Comparison of ENCODE assay signal across 19 cellular contexts in the genomic region with DNA sequence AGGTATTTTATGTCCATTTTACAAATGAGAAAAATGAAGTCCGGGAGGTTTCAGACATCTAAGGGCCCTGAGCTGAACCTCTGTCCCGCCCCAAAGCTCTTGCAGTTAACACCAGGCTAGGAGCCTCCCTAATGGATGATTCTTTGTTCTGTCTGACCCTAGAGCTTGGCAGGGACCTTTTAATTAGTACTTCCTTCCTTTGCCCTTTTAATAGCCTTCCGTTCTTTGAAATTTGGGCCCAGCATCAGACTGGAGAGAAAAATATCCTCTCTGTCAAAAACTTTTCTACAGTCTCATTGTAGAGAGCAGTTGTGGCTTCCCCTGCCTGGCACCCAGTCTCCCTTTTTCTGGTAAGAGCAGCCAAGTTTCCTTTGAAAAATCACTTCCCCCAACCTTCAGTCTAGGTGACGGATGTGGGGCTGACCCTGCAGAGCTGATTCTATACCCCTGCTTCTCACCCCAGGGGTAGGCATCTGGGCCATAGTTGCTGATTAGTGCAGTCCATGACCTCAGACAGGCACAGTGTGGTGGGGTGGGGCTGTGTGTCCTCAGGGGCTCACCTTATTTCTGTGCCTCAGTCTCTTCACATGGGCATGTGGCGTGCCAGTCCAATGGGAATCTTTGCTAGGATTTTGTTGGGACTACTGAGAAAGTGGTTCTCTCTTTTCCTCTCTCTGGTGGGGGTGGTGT.
DNase-seq lines count a peak whose midpoint lies in the region; ATAC-seq, FAIRE-seq and TF ChIP-seq lines count a peak whose summit lies in the region.
"Had no signal": no experiment of that assay in that cellular context is flagged by ENCODE, and none has a peak within 500 bp of the region (broad histone marks: within the 10 kb centered on the region; RNA-seq: fewer than 3 reads in every experiment).

No MANE protein-coding gene starts in this region.

- 77% methylated on average over 5 of the region's 5 CpGs for WGBS in liver
- 34% methylated on average over 4 of the region's 5 CpGs for WGBS in HepG2 (ENCODE audit: low lambda C conversion rate)
- WGBS in sigmoid colon, 2 donors, result 65 to 83% methylated on average over 5 of the region's 5 CpGs
- 71 to 76% methylated on average over 2 to 4 of the region's 5 CpGs for WGBS in gastroesophageal sphincter (ENCODE audit: low coverage in 1 of 2), 2 donors

- H3K4me3 ChIP-seq in liver (ENCODE audit: low read depth in 1 of 3, low read length in 3 of 3) (no peak overlapping the region), HepG2 (replicated peaks in 1 of 3; ENCODE audit: insufficient read depth in 1 of 3, low read depth in 2 of 3, low read length in 3 of 3) (no peak overlapping the region), BE2C (ENCODE audit: low read depth, low read length) (no peak overlapping the region), sigmoid colon (no peak overlapping the region), gastroesophageal sphincter (no peak overlapping the region)
- H3K4me3 ChIP-seq: HAP-1, SJSA1 had no signal

- H3K4me1 Mint-ChIP-seq in neural crest cell, result peaks cover 66% of the 10 kb centered on the region

- no peaks in the 10 kb centered on the region for H3K36me3 Mint-ChIP-seq in neural crest cell (ENCODE audit: low read depth)
- H3K36me3 Mint-ChIP-seq: CD8-positive, alpha-beta memory T cell had no signal

- no peak overlapping the region for H3K4me2 ChIP-seq in HepG2 (ENCODE audit: low read depth, low read length)

- TF ChIP-seq CTCF in liver (IDR thresholded peaks at IDR 0.05; ENCODE audit: low read depth, low read length, missing input control) (no peak), HepG2 (CRISPR knock-in tag; IDR thresholded peaks at IDR 0.05) (no peak), neural crest cell (conservative IDR thresholded peaks at IDR 0.05) (no peak), BE2C (IDR thresholded peaks at IDR 0.05; ENCODE audit: low read depth, low read length) (no peak), sigmoid colon (IDR thresholded peaks at IDR 0.05) (no peak), gastroesophageal sphincter (IDR thresholded peaks at IDR 0.05) (no peak)

- in situ Hi-C loops in HepG2 (cut with HindIII; ENCODE audit: extremely low pct_ligation_motif_present, low pct_unique_long_range_greater_than_20kb), result no loop called here

- H3K9me3 ChIP-seq in liver (ENCODE audit: control insufficient read depth in 4 of 4, low read length in 3 of 4) (no peaks in the 10 kb centered on the region), HepG2 (ENCODE audit: low read length) (no peaks in the 10 kb centered on the region), BE2C (no peaks in the 10 kb centered on the region), sigmoid colon (no peaks in the 10 kb centered on the region), gastroesophageal sphincter (no peaks in the 10 kb centered on the region)
- H3K9me3 ChIP-seq: HAP-1, SJSA1 had no signal

- CTCF ChIA-PET in HepG2 (lab: Yijun Ruan, JAX; ENCODE audit: low intra/inter-chr PET ratio, low total read pairs), result no interaction called here

- H3K27ac ChIP-seq in liver (ENCODE audit: low read depth in 1 of 2, low read length in 2 of 2) (no peak overlapping the region), HepG2 (ENCODE audit: extremely low read length, insufficient read depth, low read length) (no peak overlapping the region), sigmoid colon (no peak overlapping the region), gastroesophageal sphincter (no peak overlapping the region)
- H3K27ac ChIP-seq: HL-60, SJSA1 had no signal

- no peaks in the 10 kb centered on the region for H3K79me2 ChIP-seq in HepG2 (ENCODE audit: insufficient read depth, low read length)

- H4K20me1 ChIP-seq in HepG2 (ENCODE audit: insufficient read depth, low read length), result no peaks in the 10 kb centered on the region

- POLR2A ChIA-PET in HepG2 (lab: Yijun Ruan, JAX), result no interaction called here

- no peaks in the 10 kb centered on the region for H3K27me3 Mint-ChIP-seq in neural crest cell (ENCODE audit: low read depth)

- H3K4me3 Mint-ChIP-seq in neural crest cell, result peak overlapping the region; percentile 11
- H3K4me3 Mint-ChIP-seq: CD8-positive, alpha-beta memory T cell had no signal

- TF ChIP-seq RAD21 in liver (IDR thresholded peaks at IDR 0.05), result no peak
- no peak for TF ChIP-seq RAD21 in HepG2 (CRISPR knock-in tag; IDR thresholded peaks at IDR 0.05)

- no peak for TF ChIP-seq EP300 in HepG2 (IDR thresholded peaks at IDR 0.05; ENCODE audit: low read depth in 2 of 2, low read length in 2 of 2)
- no peak for TF ChIP-seq EP300 in HepG2 (CRISPR knock-in tag; IDR thresholded peaks at IDR 0.05; ENCODE audit: borderline replicate concordance)
- TF ChIP-seq EP300 in sigmoid colon (IDR thresholded peaks at IDR 0.05), result no peak
- no peak for TF ChIP-seq EP300 in gastroesophageal sphincter (IDR thresholded peaks at IDR 0.05)

- DNase-seq in HepG2 (ENCODE audit: low spot score) (no peak), UCSD-AML1 (lab: John Stamatoyannopoulos, UW; ENCODE audit: unreplicated experiment) (peak; percentile 14), neural crest cell (ENCODE audit: low read depth, low spot score) (no peak), BE2C (no peak), sigmoid colon (no peak)
- DNase-seq: CD8-positive, alpha-beta memory T cell; DMS79 treated with DMSO at 0.1 percent for 48 hours; NCI-H1417; NCI-H1930; NCI-H2171; NCI-H446 treated with DMSO at 0.1 percent for 48 hours; NCI-H774; PC-3 had no signal

- intact Hi-C loops in HepG2 (cut with micrococcal nuclease; ENCODE audit: unreplicated experiment), result no loop called here
- intact Hi-C loops in sigmoid colon (cut with DNase I), result no loop called here

- H2AFZ ChIP-seq in HepG2 (ENCODE audit: low read length), result no peak overlapping the region

- no peak for FAIRE-seq in HepG2 (lab: Jason Lieb, UNC)
- FAIRE-seq: HTR-8/SVneo had no signal

- no peak for TF ChIP-seq POLR2A in HepG2 (IDR thresholded peaks at IDR 0.05; ENCODE audit: insufficient read depth in 1 of 2, low read depth in 2 of 2, low read length in 2 of 2)
- TF ChIP-seq POLR2A in sigmoid colon (IDR thresholded peaks at IDR 0.05), result no peak
- no peak for TF ChIP-seq POLR2A in gastroesophageal sphincter (IDR thresholded peaks at IDR 0.05)

- no peak overlapping the region for H3K9ac ChIP-seq in liver (ENCODE audit: low read depth in 1 of 2, low read length in 2 of 2)
- no peak overlapping the region for H3K9ac ChIP-seq in HepG2 (ENCODE audit: insufficient read depth, low read depth, low read length)

- H3K9me3 Mint-ChIP-seq in neural crest cell, result no peaks in the 10 kb centered on the region

- H3K27ac Mint-ChIP-seq in neural crest cell (ENCODE audit: unreplicated experiment), result peak overlapping the region; percentile 68
- H3K27ac Mint-ChIP-seq: CD8-positive, alpha-beta memory T cell had no signal

- no peak for ATAC-seq in HepG2
- no peak for ATAC-seq in gastroesophageal sphincter
- ATAC-seq: PC-3 had no signal

- H3K4me1 ChIP-seq in liver (ENCODE audit: control insufficient read depth in 4 of 4, insufficient read depth in 4 of 4, low read length in 3 of 4), result no peaks in the 10 kb centered on the region
- H3K4me1 ChIP-seq in HepG2 (ENCODE audit: insufficient read depth, low read length), result no peaks in the 10 kb centered on the region
- H3K4me1 ChIP-seq in BE2C, result no peaks in the 10 kb centered on the region
- H3K4me1 ChIP-seq in sigmoid colon, result no peaks in the 10 kb centered on the region
- H3K4me1 ChIP-seq in gastroesophageal sphincter, result no peaks in the 10 kb centered on the region

- H3K27me3 ChIP-seq in liver (ENCODE audit: control insufficient read depth in 4 of 4, insufficient read depth in 4 of 4, low read length in 3 of 4) (no peaks in the 10 kb centered on the region), HepG2 (ENCODE audit: control insufficient read depth in 1 of 2, insufficient read depth in 2 of 2, low read length in 2 of 2) (no peaks in the 10 kb centered on the region), BE2C (no peaks in the 10 kb centered on the region; the same call in 1 of the 2 replicates), sigmoid colon (peaks cover 0 to 12% (median 0%) of the 10 kb centered on the region in 3 donors), gastroesophageal sphincter (no peaks in the 10 kb centered on the region)
- H3K27me3 ChIP-seq: SJSA1 had no signal

- BruUV-seq in HepG2 (replicated peaks; lab: Mats Ljungman, UMichigan), result no TSS peak

- H3K36me3 ChIP-seq in liver (ENCODE audit: control insufficient read depth in 4 of 4, insufficient read depth in 3 of 4, low read depth in 1 of 4, low read length in 3 of 4), result no peaks in the 10 kb centered on the region
- H3K36me3 ChIP-seq in HepG2 (replicated peaks in 1 of 2; ENCODE audit: control insufficient read depth in 1 of 2, insufficient read depth in 2 of 2, low read length in 2 of 2), result no peaks in the 10 kb centered on the region
- H3K36me3 ChIP-seq in BE2C, result no peaks in the 10 kb centered on the region
- H3K36me3 ChIP-seq in sigmoid colon, result no peaks in the 10 kb centered on the region
- H3K36me3 ChIP-seq in gastroesophageal sphincter, result no peaks in the 10 kb centered on the region
- H3K36me3 ChIP-seq: HAP-1, SJSA1 had no signal

TF ChIP-seq in liver, 16 proteins besides CTCF, POLR2A, EP300 and RAD21:
- peak; percentile 57 for TF ChIP-seq NR2F2 (IDR thresholded peaks at IDR 0.05)
- TF ChIP-seq HNF4G (IDR thresholded peaks at IDR 0.05), result no peak

TF ChIP-seq in HepG2, 621 proteins besides CTCF, POLR2A, EP300 and RAD21 (continues in another document):
- TF ChIP-seq ZSCAN21 (CRISPR knock-in tag; IDR thresholded peaks at IDR 0.05; ENCODE audit: borderline replicate concordance) (no peak), ZNF570 (CRISPR knock-in tag; IDR thresholded peaks at IDR 0.05; ENCODE audit: borderline replicate concordance) (no peak), ZNF557 (CRISPR knock-in tag; IDR thresholded peaks at IDR 0.05) (no peak), BHLHE40 (IDR thresholded peaks at IDR 0.05; ENCODE audit: low read length) (no peak), NFIB (CRISPR knock-in tag; IDR thresholded peaks at IDR 0.05; ENCODE audit: borderline replicate concordance) (no peak), STAT5B (CRISPR knock-in tag; IDR thresholded peaks at IDR 0.05) (no peak)
